ENCODE assay signal across 9 cellular contexts in genomic region chr1:227357229-227358078, GRCh38. TPM values are rescaled to one million over a fixed set of nuclear protein-coding genes. Genes with fewer than 3 reads are reported as not detected.
A peak's percentile ranks its signal among the peaks of the same experiment; 100 is the strongest.
DNase-seq lines count a peak whose midpoint lies in the region; ATAC-seq and TF ChIP-seq lines count a peak whose summit lies in the region.
"Had no signal": no experiment of that assay in that cellular context is flagged by ENCODE, and none has a peak within 500 bp of the region (broad histone marks: within the 10 kb centered on the region; RNA-seq: fewer than 3 reads in every experiment).

No MANE protein-coding gene starts in this region.

- ATAC-seq in Panc1, result peak; percentile 88
- ATAC-seq in HG03045 (IDR thresholded peaks at IDR 0.05; ENCODE audit: unreplicated experiment), result no peak
- no peak for ATAC-seq in HG02870 (IDR thresholded peaks at IDR 0.05; ENCODE audit: unreplicated experiment)

- H3K27me3 Mint-ChIP-seq in nephron (ENCODE audit: low read depth), result no peaks in the 10 kb centered on the region

- intact Hi-C loops in Panc1 (cut with micrococcal nuclease; ENCODE audit: unreplicated experiment), result no loop called here

- H3K4me1 Mint-ChIP-seq in nephron, result peaks cover 17% of the 10 kb centered on the region

- POLR2A ChIA-PET in Panc1 (lab: Charles Lee), result no interaction called here
- POLR2A ChIA-PET in GM10248 (lab: Yijun Ruan, JAX), result no interaction called here

- CTCF ChIA-PET in Panc1 (lab: Charles Lee), result interaction anchor here (0.6 kb wide), 1 partner anchor 187 kb away, joined by 3 read pairs; no protein-coding TSS in a partner anchor
- CTCF ChIA-PET in GM10248 (lab: Yijun Ruan, JAX), result interaction anchor here (1.2 to 1.3 kb wide), 2 partner anchors 9 to 731 kb away, joined by 3 read pairs; no protein-coding TSS in a partner anchor

- H3K27ac Mint-ChIP-seq in nephron, result peak overlapping the region; percentile 4 to 43 (median 22)

- H3K9me3 Mint-ChIP-seq in nephron, result no peaks in the 10 kb centered on the region

- H3K27me3 ChIP-seq in Panc1 (ENCODE audit: control insufficient read depth, insufficient read depth, low read length), result no peaks in the 10 kb centered on the region

- no peaks in the 10 kb centered on the region; the same call in 1 of the 2 replicates for H3K9me3 ChIP-seq in Panc1 (ENCODE audit: control insufficient read depth, insufficient read depth, low read depth, low read length)

- H3K27ac ChIP-seq in C4-2B (peak overlapping the region; percentile 67), Panc1 (ENCODE audit: low read length) (peak overlapping the region; percentile 74)
- H3K27ac ChIP-seq: SK-N-MC had no signal

- no TSS peak for BruUV-seq in Panc1 (replicated peaks; lab: Mats Ljungman, UMichigan)

- no peaks in the 10 kb centered on the region for H3K36me3 ChIP-seq in Panc1 (ENCODE audit: control insufficient read depth, insufficient read depth, low read length)

- TF ChIP-seq CTCF in C4-2B (conservative IDR thresholded peaks at IDR 0.05), result no peak
- TF ChIP-seq CTCF in Panc1 (IDR thresholded peaks at IDR 0.05), result no peak
- TF ChIP-seq CTCF in nephron (IDR thresholded peaks at IDR 0.05; ENCODE audit: unreplicated experiment in 3 of 3), result no peak
- TF ChIP-seq CTCF in GM10248 (IDR thresholded peaks at IDR 0.05; ENCODE audit: control extremely low read depth, extremely low read depth, low read depth, missing control alignments), result no peak

- H3K4me3 ChIP-seq in Panc1 (ENCODE audit: low read depth in 2 of 2, low read length in 2 of 2), result no peak overlapping the region
- H3K4me3 ChIP-seq: SK-N-MC had no signal

- H3K4me3 Mint-ChIP-seq in nephron, result no peak overlapping the region

- peaks cover 16% of the 10 kb centered on the region for H3K4me1 ChIP-seq in Panc1 (ENCODE audit: control insufficient read depth, insufficient read depth, low read length)

- peak; percentile 39 for DNase-seq in Panc1 (ENCODE audit: low read depth, low spot score)
- peak; percentile 72 for DNase-seq in fibroblast of gingiva (ENCODE audit: low read depth)
- DNase-seq in GM10248 (ENCODE audit: extremely low spot score), result no peak
- no peak for DNase-seq in globus pallidus (ENCODE audit: low spot score)

- H3K36me3 Mint-ChIP-seq in nephron (ENCODE audit: low read depth), result no peaks in the 10 kb centered on the region

- in situ Hi-C loops in Panc1 (cut with HindIII; ENCODE audit: low pct_unique_long_range_greater_than_20kb, low sequenced_read_pairs), result no loop called here

RNA-seq across cellular contexts. Expression of gene CDC42BPA, which starts 39.2 kb away (rescaled TPM):
- 32.8 TPM for total RNA-seq in Panc1 (2021; ENCODE audit: unreplicated experiment)
- 14.1 TPM for polyA plus RNA-seq in Panc1 (2012; ENCODE audit: insufficient read length)

Comparison
In these comparisons a context has a peak if more than half of its experiments do, and no peak if none do; other contexts are left out.
1. DNase-seq: peak in Panc1 (single experiment) and fibroblast of gingiva (single experiment); none in GM10248 (single experiment) and globus pallidus (single experiment).